In genomic region chr9:91100878-91101450, GRCh38 we compare ENCODE assay signal across 8 cellular contexts.
DNase-seq lines count a peak whose midpoint lies in the region; ATAC-seq and TF ChIP-seq lines count a peak whose summit lies in the region.

No MANE protein-coding gene starts in this region.

- peaks cover 0 to 26% (median 0%) of the 10 kb centered on the region in 5 donors for H3K27me3 Mint-ChIP-seq in naive thymus-derived CD4-positive, alpha-beta T cell

- no peak for DNase-seq in Right ventricle myocardium inferior (ENCODE audit: missing footprints)
- DNase-seq in cardiac septum (ENCODE audit: low spot score): no peak
- DNase-seq in coronary artery (ENCODE audit: low spot score): no peak
- DNase-seq in naive thymus-derived CD4-positive, alpha-beta T cell: no peak
- peak; percentile 60 to 81 for DNase-seq in aorta
- DNase-seq in ACHN: no peak

- H3K9me3 Mint-ChIP-seq in naive thymus-derived CD4-positive, alpha-beta T cell: peaks cover 0 to 8% (median 0%) of the 10 kb centered on the region in 11 donors

- no peaks in the 10 kb centered on the region for H3K9me3 ChIP-seq in naive thymus-derived CD4-positive, alpha-beta T cell (ENCODE audit: control insufficient read depth in 2 of 3, low read length in 3 of 3)
- H3K9me3 ChIP-seq in aorta (ENCODE audit: control insufficient read depth, low read length): no peaks in the 10 kb centered on the region

- in situ Hi-C loops in ACHN (cut with HindIII; ENCODE audit: low pct_ligation_motif_present, low pct_unique_long_range_greater_than_20kb, low sequenced_read_pairs): no loop called here

- POLR2A ChIA-PET in naive thymus-derived CD4-positive, alpha-beta T cell (lab: Charles Lee): no interaction called here

- peaks cover 0 to 50% (median 0%) of the 10 kb centered on the region in 5 donors for H3K36me3 Mint-ChIP-seq in naive thymus-derived CD4-positive, alpha-beta T cell

- peak overlapping the region in 9 of 10 donors; percentile 3 to 75 (median 55) for H3K4me3 Mint-ChIP-seq in naive thymus-derived CD4-positive, alpha-beta T cell

- H3K4me1 ChIP-seq in naive thymus-derived CD4-positive, alpha-beta T cell (ENCODE audit: control insufficient read depth in 2 of 2, insufficient read depth in 2 of 2, low read length in 2 of 2): peaks cover 32 to 34% of the 10 kb centered on the region in 2 donors
- H3K4me1 ChIP-seq in aorta (ENCODE audit: control insufficient read depth in 1 of 2, insufficient read depth in 2 of 2, low read length in 2 of 2): peaks cover 0 to 6% of the 10 kb centered on the region in 2 donors

- intact Hi-C loops in Right ventricle myocardium inferior (cut with DNase I): loop anchor here (5.0 kb wide), 1 partner anchor 321 kb away; the partner anchor contains the start of gene NFIL3
- intact Hi-C loops in cardiac septum (cut with DNase I): loop anchor here (1.0 to 2.0 kb wide), 3 partner anchors 92 to 388 kb away; no protein-coding TSS in a partner anchor
- intact Hi-C loops in naive thymus-derived CD4-positive, alpha-beta T cell (cut with micrococcal nuclease): loop anchor here (1.0 to 10.0 kb wide), 13 partner anchors 30 to 324 kb away; partner anchors contain the start of gene AUH (in 1 of the 2)
- intact Hi-C loops in aorta (cut with DNase I): loop anchor here (1.0 to 5.0 kb wide), 4 partner anchors 16 to 326 kb away; no protein-coding TSS in a partner anchor

- peak overlapping the region; percentile 53 to 74 for H3K27ac ChIP-seq in coronary artery
- H3K27ac ChIP-seq in naive thymus-derived CD4-positive, alpha-beta T cell (ENCODE audit: low read depth, low read length): no peak overlapping the region
- peak overlapping the region; percentile 33 to 91 for H3K27ac ChIP-seq in aorta (ENCODE audit: low read depth in 1 of 2, low read length in 2 of 2)

- peak overlapping the region in 5 of 9 donors; percentile 9 to 85 (median 59) for H3K27ac Mint-ChIP-seq in naive thymus-derived CD4-positive, alpha-beta T cell

- CTCF ChIA-PET in naive thymus-derived CD4-positive, alpha-beta T cell (lab: Charles Lee): interaction anchor here (0.7 kb wide), 1 partner anchor 325 kb away, joined by 3 read pairs; no protein-coding TSS in a partner anchor

- TF ChIP-seq CTCF in coronary artery (IDR thresholded peaks at IDR 0.05): no peak

- H3K27me3 ChIP-seq in naive thymus-derived CD4-positive, alpha-beta T cell (ENCODE audit: control insufficient read depth in 2 of 2, insufficient read depth in 2 of 2, low read length in 2 of 2): no peaks in the 10 kb centered on the region
- H3K27me3 ChIP-seq in aorta (ENCODE audit: control insufficient read depth in 1 of 2, insufficient read depth in 2 of 2, low read length in 1 of 2): no peaks in the 10 kb centered on the region

- 41 to 44% methylated on average over 6 of the region's 6 CpGs for WGBS in aorta, 2 donors

- peaks cover 27 to 64% (median 36%) of the 10 kb centered on the region in 7 donors for H3K4me1 Mint-ChIP-seq in naive thymus-derived CD4-positive, alpha-beta T cell

- no peaks in the 10 kb centered on the region for H3K36me3 ChIP-seq in naive thymus-derived CD4-positive, alpha-beta T cell (ENCODE audit: control insufficient read depth in 2 of 3, insufficient read depth in 3 of 3, low read length in 3 of 3)
- H3K36me3 ChIP-seq in aorta (ENCODE audit: control insufficient read depth in 1 of 2, insufficient read depth in 2 of 2, low read length in 1 of 2): no peaks in the 10 kb centered on the region

- H3K4me3 ChIP-seq in coronary artery: no peak overlapping the region
- H3K4me3 ChIP-seq in naive thymus-derived CD4-positive, alpha-beta T cell (ENCODE audit: low read length): no peak overlapping the region
- H3K4me3 ChIP-seq in aorta (ENCODE audit: low read length in 2 of 2): no peak overlapping the region

- ATAC-seq in Right ventricle myocardium inferior (peak; percentile 68), aorta (ENCODE audit: low FRiP score) (peak; percentile 49), HG03565 (IDR thresholded peaks at IDR 0.05; ENCODE audit: unreplicated experiment) (no peak), HG02981 (IDR thresholded peaks at IDR 0.05; ENCODE audit: unreplicated experiment) (no peak)
- no peak for ATAC-seq in naive thymus-derived CD4-positive, alpha-beta T cell

Comparison
In these comparisons a context has a peak if more than half of its experiments do, and no peak if none do; other contexts are left out.
1. ATAC-seq: peak in Right ventricle myocardium inferior (single experiment) and aorta (single experiment); none in naive thymus-derived CD4-positive, alpha-beta T cell (single experiment), HG03565 (single experiment) and HG02981 (single experiment).
2. DNase-seq: peak in aorta (2 of 2); none in Right ventricle myocardium inferior (single experiment), cardiac septum (single experiment), coronary artery (single experiment), naive thymus-derived CD4-positive, alpha-beta T cell (0 of 9) and ACHN (single experiment).